25 cellular contexts compared by ENCODE assay signal in genomic region chr5:33827885-33828284, GRCh38.
A peak's percentile ranks its signal among the peaks of the same experiment; 100 is the strongest.
DNase-seq lines count a peak whose midpoint lies in the region; ATAC-seq and TF ChIP-seq lines count a peak whose summit lies in the region.
"Had no signal": no experiment of that assay in that cellular context is flagged by ENCODE, and none has a peak within 500 bp of the region (broad histone marks: within the 10 kb centered on the region; RNA-seq: fewer than 3 reads in every experiment).

No MANE protein-coding gene starts in this region.

- ATAC-seq in activated naive CD8-positive, alpha-beta T cell treated with anti-CD3 and anti-CD28 coated beads, Interleukin-2, amount 50 U/mL, for 24 hours: no peak
- ATAC-seq in psoas muscle: no peak
- ATAC-seq: activated CD8-positive, alpha-beta T cell treated with anti-CD3 and anti-CD28 coated beads for 36 hours; natural killer cell had no signal

- no peaks in the 10 kb centered on the region for H3K27me3 Mint-ChIP-seq in HFFc6 (ENCODE audit: insufficient read depth)
- no peaks in the 10 kb centered on the region for H3K27me3 Mint-ChIP-seq in activated naive CD8-positive, alpha-beta T cell treated with anti-CD3 and anti-CD28 coated beads, Interleukin-2, amount 50 U/mL, for 24 hours
- H3K27me3 Mint-ChIP-seq: activated CD8-positive, alpha-beta T cell treated with anti-CD3 and anti-CD28 coated beads for 36 hours; activated naive CD8-positive, alpha-beta T cell treated with anti-CD3 and anti-CD28 coated beads for 36 hours had no signal

- H3K27ac ChIP-seq in ACC112 (ENCODE audit: low read depth, low read length) (peak overlapping the region; percentile 69), psoas muscle (no peak overlapping the region)
- H3K27ac ChIP-seq: Peyer's patch, right atrium auricular region, SJSA1 had no signal

- peaks cover 28% of the 10 kb centered on the region for H3K36me3 Mint-ChIP-seq in HFFc6 (ENCODE audit: low read depth)
- no peaks in the 10 kb centered on the region for H3K36me3 Mint-ChIP-seq in activated naive CD8-positive, alpha-beta T cell treated with anti-CD3 and anti-CD28 coated beads, Interleukin-2, amount 50 U/mL, for 24 hours (ENCODE audit: low read depth)
- H3K36me3 Mint-ChIP-seq: activated naive CD8-positive, alpha-beta T cell treated with anti-CD3 and anti-CD28 coated beads for 36 hours; natural killer cell had no signal

- H3K36me3 ChIP-seq in ACC112 (ENCODE audit: insufficient read depth, low read length) (no peaks in the 10 kb centered on the region), adipocyte (ENCODE audit: control insufficient read depth, insufficient read depth, low read length, severe bottlenecking) (no peaks in the 10 kb centered on the region), psoas muscle (ENCODE audit: insufficient read depth in 1 of 2, low read depth in 1 of 2) (no peaks in the 10 kb centered on the region)
- H3K36me3 ChIP-seq: HAP-1, Peyer's patch, right atrium auricular region, SJSA1 had no signal

- 65 to 76% (median 69%) methylated on average over 1 of the region's 1 CpG for WGBS in psoas muscle, 3 donors

- TF ChIP-seq CTCF in HFFc6 (IDR thresholded peaks at IDR 0.05) (no peak), psoas muscle (IDR thresholded peaks at IDR 0.05) (no peak)

- H2AFZ ChIP-seq in ACC112 (ENCODE audit: low read length, unreplicated experiment): no peak overlapping the region

- peak overlapping the region; percentile 35 for H3K4me3 Mint-ChIP-seq in HFFc6
- no peak overlapping the region for H3K4me3 Mint-ChIP-seq in activated naive CD8-positive, alpha-beta T cell treated with anti-CD3 and anti-CD28 coated beads, Interleukin-2, amount 50 U/mL, for 24 hours
- H3K4me3 Mint-ChIP-seq: activated CD8-positive, alpha-beta T cell treated with anti-CD3 and anti-CD28 coated beads for 36 hours; activated naive CD8-positive, alpha-beta T cell treated with anti-CD3 and anti-CD28 coated beads for 36 hours; natural killer cell had no signal

- intact Hi-C loops in psoas muscle (cut with DNase I): no loop called here

- no peak overlapping the region for H3K9ac ChIP-seq in adipocyte (ENCODE audit: low read length)

- H3K27ac Mint-ChIP-seq in HFFc6: peak overlapping the region; percentile 55
- H3K27ac Mint-ChIP-seq in activated naive CD8-positive, alpha-beta T cell treated with anti-CD3 and anti-CD28 coated beads, Interleukin-2, amount 50 U/mL, for 24 hours: no peak overlapping the region
- H3K27ac Mint-ChIP-seq: activated CD8-positive, alpha-beta T cell treated with anti-CD3 and anti-CD28 coated beads for 36 hours; activated naive CD8-positive, alpha-beta T cell treated with anti-CD3 and anti-CD28 coated beads for 36 hours; natural killer cell had no signal

- H3K4me3 ChIP-seq in ACC112 (ENCODE audit: low read depth, low read length): no peak overlapping the region
- no peak overlapping the region for H3K4me3 ChIP-seq in adipocyte (ENCODE audit: low read length)
- no peak overlapping the region for H3K4me3 ChIP-seq in psoas muscle
- H3K4me3 ChIP-seq: HAP-1, Peyer's patch, right atrium auricular region, SJSA1 had no signal

- DNase-seq in HFFc6 (peak; percentile 69), adipocyte (ENCODE audit: low read depth) (peak; percentile 74), kidney glomerular epithelial cell (lab: John Stamatoyannopoulos, UW) (peak; percentile 2), T-helper 2 cell (no peak), NCI-H2107 (lab: John Stamatoyannopoulos, UW) (no peak), psoas muscle (no peak)
- DNase-seq in activated naive CD8-positive, alpha-beta T cell treated with anti-CD3 and anti-CD28 coated beads, Interleukin-2, amount 50 U/mL, for 24 hours: no peak
- DNase-seq: activated CD8-positive, alpha-beta T cell treated with anti-CD3 and anti-CD28 coated beads for 36 hours; activated naive CD8-positive, alpha-beta T cell treated with anti-CD3 and anti-CD28 coated beads for 36 hours; activated T-cell treated with anti-CD3 and anti-CD28 coated beads for 4 hours; C1 segment of cervical spinal cord; Caco-2; midbrain; natural killer cell; NCI-H1694; NCI-H526; occipital lobe; Peyer's patch; stimulated activated CD4-positive, alpha-beta T cell treated with anti-CD3 and anti-CD28 coated beads, Interleukin-4, amount 100 ng/mL, for 1 hour; T-helper 1 cell; trophoblast cell had no signal

- H3K9me3 Mint-ChIP-seq in HFFc6: no peaks in the 10 kb centered on the region
- no peaks in the 10 kb centered on the region for H3K9me3 Mint-ChIP-seq in activated naive CD8-positive, alpha-beta T cell treated with anti-CD3 and anti-CD28 coated beads, Interleukin-2, amount 50 U/mL, for 24 hours
- H3K9me3 Mint-ChIP-seq: activated CD8-positive, alpha-beta T cell treated with anti-CD3 and anti-CD28 coated beads for 36 hours; activated naive CD8-positive, alpha-beta T cell treated with anti-CD3 and anti-CD28 coated beads for 36 hours had no signal

- H3K4me1 ChIP-seq in ACC112 (ENCODE audit: control insufficient read depth, insufficient read depth, low read length, unreplicated experiment) (peaks cover 53% of the 10 kb centered on the region), adipocyte (ENCODE audit: control insufficient read depth, insufficient read depth, low read length) (peaks cover 49% of the 10 kb centered on the region), psoas muscle (no peaks in the 10 kb centered on the region)
- H3K4me1 ChIP-seq: Caco-2, HAP-1, Peyer's patch, right atrium auricular region had no signal

- H3K9me3 ChIP-seq in adipocyte (ENCODE audit: control insufficient read depth, low read length) (no peaks in the 10 kb centered on the region), psoas muscle (no peaks in the 10 kb centered on the region)
- H3K9me3 ChIP-seq: Caco-2, HAP-1, Peyer's patch, right atrium auricular region, SJSA1 had no signal

- H3K27me3 ChIP-seq in ACC112 (ENCODE audit: insufficient read depth, low read length): no peaks in the 10 kb centered on the region
- no peaks in the 10 kb centered on the region for H3K27me3 ChIP-seq in adipocyte (replicated peaks; ENCODE audit: control insufficient read depth, insufficient read depth, low read length)
- H3K27me3 ChIP-seq in psoas muscle (ENCODE audit: insufficient read depth in 3 of 3, low read length in 2 of 3): peaks cover 0 to 4% (median 0%) of the 10 kb centered on the region in 3 donors
- H3K27me3 ChIP-seq: Peyer's patch, right atrium auricular region, SJSA1 had no signal

- peaks cover 41% of the 10 kb centered on the region for H3K79me2 ChIP-seq in ACC112 (ENCODE audit: control insufficient read depth, insufficient read depth, low read length, unreplicated experiment)

- peaks cover 88% of the 10 kb centered on the region for H3K4me1 Mint-ChIP-seq in HFFc6 (ENCODE audit: low read depth)
- no peaks in the 10 kb centered on the region for H3K4me1 Mint-ChIP-seq in activated naive CD8-positive, alpha-beta T cell treated with anti-CD3 and anti-CD28 coated beads, Interleukin-2, amount 50 U/mL, for 24 hours
- H3K4me1 Mint-ChIP-seq: natural killer cell had no signal

Comparison
In these comparisons a context has a peak if more than half of its experiments do, and no peak if none do; other contexts are left out.
1. DNase-seq: peak in HFFc6 (single experiment), adipocyte (single experiment) and kidney glomerular epithelial cell (single experiment); none in T-helper 2 cell (0 of 5), NCI-H2107 (single experiment), activated naive CD8-positive, alpha-beta T cell treated with anti-CD3 and anti-CD28 coated beads, Interleukin-2, amount 50 U/mL, for 24 hours (single experiment) and psoas muscle (0 of 2).